17 cellular contexts compared by ENCODE assay signal in genomic region chr2:176446718-176447414, GRCh38.
DNase-seq lines count a peak whose midpoint lies in the region; ATAC-seq and TF ChIP-seq lines count a peak whose summit lies in the region.
"Had no signal": no experiment of that assay in that cellular context is flagged by ENCODE, and none has a peak within 500 bp of the region (broad histone marks: within the 10 kb centered on the region; RNA-seq: fewer than 3 reads in every experiment).

No MANE protein-coding gene starts in this region.

- H3K9me3 Mint-ChIP-seq in CD4-positive, alpha-beta T cell: no peaks in the 10 kb centered on the region
- H3K9me3 Mint-ChIP-seq: IgD-negative memory B cell had no signal

- in situ Hi-C loops in brain microvascular endothelial cell (cut with HindIII; ENCODE audit: low pct_ligation_motif_present, low sequenced_read_pairs): no loop called here

- H3K4me3 ChIP-seq in ACC112 (ENCODE audit: low read depth, low read length) (no peak overlapping the region), OCI-LY7 (ENCODE audit: low read depth, low read length, poor library complexity, severe bottlenecking) (no peak overlapping the region), fibroblast of mammary gland (ENCODE audit: control insufficient read depth, low read depth, low read length) (no peak overlapping the region), brain microvascular endothelial cell (ENCODE audit: low read depth, low read length) (no peak overlapping the region)
- H3K4me3 ChIP-seq: thoracic aorta had no signal

- no peaks in the 10 kb centered on the region for H3K9me3 ChIP-seq in OCI-LY7 (ENCODE audit: low read length)
- H3K9me3 ChIP-seq in CD4-positive, alpha-beta T cell (ENCODE audit: control insufficient read depth, low read length): no peaks in the 10 kb centered on the region
- H3K9me3 ChIP-seq: thoracic aorta had no signal

- no peaks in the 10 kb centered on the region for H3K4me1 Mint-ChIP-seq in CD4-positive, alpha-beta T cell (ENCODE audit: low read depth)

- H3K27me3 ChIP-seq in ACC112 (ENCODE audit: insufficient read depth, low read length) (no peaks in the 10 kb centered on the region), brain microvascular endothelial cell (replicated peaks) (no peaks in the 10 kb centered on the region)
- H3K27me3 ChIP-seq in CD4-positive, alpha-beta T cell (ENCODE audit: control insufficient read depth, insufficient read depth, low read length): no peaks in the 10 kb centered on the region
- H3K27me3 ChIP-seq: foreskin keratinocyte had no signal

- H3K27ac Mint-ChIP-seq in CD4-positive, alpha-beta T cell: no peak overlapping the region

- no peak for ATAC-seq in CD4-positive, alpha-beta T cell (ENCODE audit: poor library complexity)
- ATAC-seq: foreskin keratinocyte, left ventricle myocardium superior had no signal

- H3K36me3 ChIP-seq in ACC112 (ENCODE audit: insufficient read depth, low read length) (no peaks in the 10 kb centered on the region), OCI-LY7 (ENCODE audit: insufficient read depth, low read length) (no peaks in the 10 kb centered on the region), brain microvascular endothelial cell (replicated peaks) (no peaks in the 10 kb centered on the region)
- H3K36me3 ChIP-seq: thoracic aorta had no signal

- intact Hi-C loops in OCI-LY7 (cut with micrococcal nuclease; ENCODE audit: unreplicated experiment): no loop called here
- intact Hi-C loops in CD4-positive, alpha-beta T cell (cut with DNase I, micrococcal nuclease): no loop called here

- H2AFZ ChIP-seq in ACC112 (ENCODE audit: low read length, unreplicated experiment): peak overlapping the region; percentile 62
- H2AFZ ChIP-seq in OCI-LY7 (ENCODE audit: low read length): peak overlapping the region; percentile 44; the same call in 1 of the 2 replicates

- H3K79me2 ChIP-seq in ACC112 (ENCODE audit: control insufficient read depth, insufficient read depth, low read length, unreplicated experiment) (no peaks in the 10 kb centered on the region), OCI-LY7 (ENCODE audit: insufficient read depth, low read depth, low read length) (no peaks in the 10 kb centered on the region)

- TF ChIP-seq CTCF in OCI-LY7 (conservative IDR thresholded peaks at IDR 0.05; ENCODE audit: low read length): no peak
- no peak for TF ChIP-seq CTCF in fibroblast of mammary gland (conservative IDR thresholded peaks at IDR 0.05; ENCODE audit: control insufficient read depth, insufficient read depth, low read depth, low read length)
- TF ChIP-seq CTCF in brain microvascular endothelial cell (IDR thresholded peaks at IDR 0.05; ENCODE audit: low read depth, low read length, missing control alignments): no peak
- TF ChIP-seq CTCF in CD4-positive, alpha-beta T cell (IDR thresholded peaks at IDR 0.05): no peak

- peak; percentile 54 for DNase-seq in ELR (ENCODE audit: low read depth)
- no peak for DNase-seq in OCI-LY7 (ENCODE audit: low spot score)
- DNase-seq in fibroblast of mammary gland (ENCODE audit: low read depth): peak; percentile 34
- no peak for DNase-seq in SKM-1 treated with dmso at 0.1 percent for 144 hours (lab: John Stamatoyannopoulos, UW; ENCODE audit: unreplicated experiment)
- no peak for DNase-seq in brain microvascular endothelial cell
- no peak for DNase-seq in CD4-positive, alpha-beta T cell
- no peak for DNase-seq in NCI-H1105 (lab: John Stamatoyannopoulos, UW)
- DNase-seq: activated CD4-positive, alpha-beta T cell treated with anti-CD3 and anti-CD28 coated beads, Interleukin-2, amount 50 U/mL, for 48 hours; caudate nucleus; effector memory CD4-positive, alpha-beta T cell; foreskin keratinocyte; left ventricle myocardium superior; posterior cingulate gyrus; small intestine had no signal

- H3K9me2 ChIP-seq in OCI-LY7 (ENCODE audit: insufficient read depth, low read length): no peaks in the 10 kb centered on the region

- H4K20me1 ChIP-seq in OCI-LY7 (ENCODE audit: insufficient read depth, low read length): no peaks in the 10 kb centered on the region

- no peak overlapping the region for H3K27ac ChIP-seq in ACC112 (ENCODE audit: low read depth, low read length)
- no peak overlapping the region for H3K27ac ChIP-seq in OCI-LY7 (ENCODE audit: low read depth, low read length, poor library complexity, severe bottlenecking)
- no peak overlapping the region for H3K27ac ChIP-seq in brain microvascular endothelial cell
- no peak overlapping the region for H3K27ac ChIP-seq in CD4-positive, alpha-beta T cell (ENCODE audit: low read depth, low read length)
- H3K27ac ChIP-seq: foreskin keratinocyte, thoracic aorta had no signal

- CTCF ChIA-PET in OCI-LY7 (lab: Charles Lee; ENCODE audit: unreplicated experiment): interaction anchor here (0.9 kb wide), 1 partner anchor 8 kb away, joined by 3 read pairs; no protein-coding TSS in a partner anchor
- CTCF ChIA-PET in CD4-positive, alpha-beta T cell (lab: Charles Lee): no interaction called here

- H3K4me1 ChIP-seq in ACC112 (ENCODE audit: control insufficient read depth, insufficient read depth, low read length, unreplicated experiment): peaks cover 16% of the 10 kb centered on the region
- no peaks in the 10 kb centered on the region for H3K4me1 ChIP-seq in OCI-LY7 (ENCODE audit: insufficient read depth, low read length, poor library complexity, severe bottlenecking)
- H3K4me1 ChIP-seq: foreskin keratinocyte had no signal

- no TSS peak for BruUV-seq in OCI-LY7 (replicated peaks; lab: Mats Ljungman, UMichigan)

- POLR2A ChIA-PET in OCI-LY7 (lab: Charles Lee): interaction anchor here (0.5 to 1.1 kb wide), 4 partner anchors 15 to 895 kb away, joined by 3 to 4 read pairs (median 4); no protein-coding TSS in a partner anchor
- POLR2A ChIA-PET in CD4-positive, alpha-beta T cell (lab: Charles Lee): no interaction called here

- H3K4me2 ChIP-seq in OCI-LY7 (ENCODE audit: low read length): no peak overlapping the region

- H3K4me3 Mint-ChIP-seq in CD4-positive, alpha-beta T cell: no peak overlapping the region
- H3K4me3 Mint-ChIP-seq: IgD-negative memory B cell had no signal

- peaks cover 14% of the 10 kb centered on the region for H3K27me3 Mint-ChIP-seq in CD4-positive, alpha-beta T cell

- no peaks in the 10 kb centered on the region for H3K36me3 Mint-ChIP-seq in CD4-positive, alpha-beta T cell (ENCODE audit: low read depth)
- H3K36me3 Mint-ChIP-seq: IgD-negative memory B cell had no signal

Comparison
In these comparisons a context has a peak if more than half of its experiments do, and no peak if none do; other contexts are left out.
1. DNase-seq: peak in ELR (single experiment) and fibroblast of mammary gland (single experiment); none in OCI-LY7 (single experiment), SKM-1 treated with dmso at 0.1 percent for 144 hours (single experiment), brain microvascular endothelial cell (single experiment), CD4-positive, alpha-beta T cell (0 of 10) and NCI-H1105 (single experiment).